11 cellular contexts compared by ENCODE assay signal in genomic region chr20:62339647-62340062, GRCh38. TPM values are rescaled to one million over a fixed set of nuclear protein-coding genes. Genes with fewer than 3 reads are reported as not detected.
DNase-seq lines count a peak whose midpoint lies in the region; ATAC-seq and TF ChIP-seq lines count a peak whose summit lies in the region.
"Had no signal": no experiment of that assay in that cellular context is flagged by ENCODE, and none has a peak within 500 bp of the region (broad histone marks: within the 10 kb centered on the region; RNA-seq: fewer than 3 reads in every experiment).

No MANE protein-coding gene starts in this region.

- H3K27me3 ChIP-seq in DOHH2 (ENCODE audit: control insufficient read depth, low read length): no peaks in the 10 kb centered on the region
- H3K27me3 ChIP-seq: esophagus squamous epithelium had no signal

- H3F3A ChIP-seq in DOHH2 (ENCODE audit: control insufficient read depth, insufficient read depth): peaks cover 43% of the 10 kb centered on the region

- TF ChIP-seq CTCF in DOHH2 (IDR thresholded peaks at IDR 0.05; ENCODE audit: low read depth, low read length, poor library complexity, severe bottlenecking): no peak
- no peak for TF ChIP-seq CTCF in OCI-LY7 (conservative IDR thresholded peaks at IDR 0.05; ENCODE audit: low read length)

- H3K36me3 ChIP-seq in DOHH2 (ENCODE audit: control insufficient read depth, low read length) (peaks cover 26% of the 10 kb centered on the region), OCI-LY7 (ENCODE audit: insufficient read depth, low read length) (peaks cover 40% of the 10 kb centered on the region)

- H2AFZ ChIP-seq in OCI-LY7 (ENCODE audit: low read length): peak overlapping the region; percentile 19; the same call in 1 of the 2 replicates

- no TSS peak for BruUV-seq in OCI-LY7 (replicated peaks; lab: Mats Ljungman, UMichigan)

- H3K27me3 Mint-ChIP-seq in T-helper 2 cell treated with Interferon-gamma antibody and Interleukin-4, amounts not matched to agents 5 μg/mL and 100 μg/mL, for 36 hours (ENCODE audit: low read depth): no peaks in the 10 kb centered on the region

- CTCF ChIA-PET in OCI-LY7 (lab: Charles Lee; ENCODE audit: unreplicated experiment): no interaction called here

- H3K9me3 Mint-ChIP-seq in T-helper 2 cell treated with Interferon-gamma antibody and Interleukin-4, amounts not matched to agents 5 μg/mL and 100 μg/mL, for 36 hours: no peaks in the 10 kb centered on the region

- H3K4me2 ChIP-seq in DOHH2 (ENCODE audit: low read length) (peak overlapping the region; percentile 99), OCI-LY7 (ENCODE audit: low read length) (peak overlapping the region; percentile 76)

- H3K4me1 ChIP-seq in DOHH2 (ENCODE audit: control insufficient read depth, low read length): peaks cover 67% of the 10 kb centered on the region
- H3K4me1 ChIP-seq in OCI-LY7 (ENCODE audit: insufficient read depth, low read length, poor library complexity, severe bottlenecking): peaks cover 71% of the 10 kb centered on the region
- H3K4me1 ChIP-seq: esophagus squamous epithelium had no signal

- no peak overlapping the region for H3K4me3 Mint-ChIP-seq in T-helper 2 cell treated with Interferon-gamma antibody and Interleukin-4, amounts not matched to agents 5 μg/mL and 100 μg/mL, for 36 hours

- H3K9me3 ChIP-seq in DOHH2 (ENCODE audit: control insufficient read depth, insufficient read depth, low read length): peaks cover 5% of the 10 kb centered on the region; the same call in 1 of the 2 replicates
- 0 out of 2 replicates have a peak, but pooled peaks cover 7% of the 10 kb centered on the region for H3K9me3 ChIP-seq in OCI-LY7 (ENCODE audit: low read length)
- H3K9me3 ChIP-seq: esophagus squamous epithelium had no signal

- ATAC-seq in GM19372 (IDR thresholded peaks at IDR 0.05; ENCODE audit: low read depth, unreplicated experiment) (peak; percentile 66), HG03039 (IDR thresholded peaks at IDR 0.05; ENCODE audit: unreplicated experiment) (peak; percentile 50)

- intact Hi-C loops in OCI-LY7 (cut with micrococcal nuclease; ENCODE audit: unreplicated experiment): loop anchor here (1.0 to 5.0 kb wide), 4 partner anchors 20 to 268 kb away; partner anchors contain the start of genes LAMA5 and RPS21

- no peaks in the 10 kb centered on the region for H4K20me1 ChIP-seq in DOHH2 (ENCODE audit: control insufficient read depth, insufficient read depth, low read depth, low read length)
- no peaks in the 10 kb centered on the region for H4K20me1 ChIP-seq in OCI-LY7 (ENCODE audit: insufficient read depth, low read length)

- no peaks in the 10 kb centered on the region for H3K4me1 Mint-ChIP-seq in T-helper 2 cell treated with Interferon-gamma antibody and Interleukin-4, amounts not matched to agents 5 μg/mL and 100 μg/mL, for 36 hours (ENCODE audit: low read depth)

- no peaks in the 10 kb centered on the region for H3K9me2 ChIP-seq in DOHH2 (replicated peaks; ENCODE audit: control insufficient read depth, low read length)
- H3K9me2 ChIP-seq in OCI-LY7 (ENCODE audit: insufficient read depth, low read length): no peaks in the 10 kb centered on the region

- POLR2A ChIA-PET in OCI-LY7 (lab: Charles Lee): interaction anchor here (0.7 to 1.5 kb wide), 7 partner anchors 12 to 336 kb away, joined by 3 to 5 read pairs (median 4); no protein-coding TSS in a partner anchor

- peak overlapping the region; percentile 100 for H3K27ac ChIP-seq in DOHH2 (ENCODE audit: low read depth, low read length)
- peak overlapping the region; percentile 97 for H3K27ac ChIP-seq in OCI-LY7 (ENCODE audit: low read depth, low read length, poor library complexity, severe bottlenecking)
- H3K27ac ChIP-seq: esophagus squamous epithelium had no signal

- DNase-seq in OCI-LY7 (ENCODE audit: low spot score): peak; percentile 92
- DNase-seq in NCI-H524 treated with DMSO at 0.1 percent for 48 hours (lab: John Stamatoyannopoulos, UW): no peak
- DNase-seq in DMS 273 (lab: John Stamatoyannopoulos, UW; ENCODE audit: unreplicated experiment): no peak
- DNase-seq in SK-N-DZ (ENCODE audit: low spot score): no peak
- DNase-seq in T-helper 2 cell treated with Interferon-gamma antibody and Interleukin-4, amounts not matched to agents 5 μg/mL and 100 μg/mL, for 36 hours (ENCODE audit: low spot score): no peak
- DNase-seq: esophagus squamous epithelium; SHP77; stimulated activated CD4-positive, alpha-beta T cell treated with anti-CD3 and anti-CD28 coated beads, Interleukin-2, amount 100 ng/mL, for 48 hours had no signal

- H3K79me2 ChIP-seq in DOHH2 (ENCODE audit: control insufficient read depth, low read length) (0 out of 2 replicates have a peak, but pooled peaks cover 4% of the 10 kb centered on the region), OCI-LY7 (ENCODE audit: insufficient read depth, low read depth, low read length) (peaks cover 4% of the 10 kb centered on the region; the same call in 1 of the 2 replicates)

- no peak overlapping the region for H3K27ac Mint-ChIP-seq in T-helper 2 cell treated with Interferon-gamma antibody and Interleukin-4, amounts not matched to agents 5 μg/mL and 100 μg/mL, for 36 hours

- H3K36me3 Mint-ChIP-seq in T-helper 2 cell treated with Interferon-gamma antibody and Interleukin-4, amounts not matched to agents 5 μg/mL and 100 μg/mL, for 36 hours (ENCODE audit: low read depth): no peaks in the 10 kb centered on the region

- peak overlapping the region; percentile 83 for H3K4me3 ChIP-seq in DOHH2 (ENCODE audit: low read length)
- H3K4me3 ChIP-seq in OCI-LY7 (ENCODE audit: low read depth, low read length, poor library complexity, severe bottlenecking): peak overlapping the region; percentile 62
- H3K4me3 ChIP-seq: esophagus squamous epithelium had no signal

RNA-seq across cellular contexts. Expression of gene LAMA5, which starts 27.5 kb away (rescaled TPM):
- total RNA-seq in OCI-LY7 (2014; rRNA removed; shearing (Covaris generic)): 53.3 and 59.3 TPM in 2 replicates
- 144 and 162 TPM in 2 replicates for total RNA-seq in OCI-LY7 (2022)
- 32.9 and 33.6 TPM in 2 replicates for polyA plus RNA-seq in SK-N-DZ (2014; cell fraction: cytosol; rRNA removed)
- 352 and 482 TPM in 2 replicates for polyA plus RNA-seq in SK-N-DZ (2014; cell fraction: nucleus; rRNA removed)

RNA-seq across cellular contexts. Expression of gene ADRM1, which starts 36.9 kb away (rescaled TPM):
- total RNA-seq in OCI-LY7 (2014; rRNA removed; shearing (Covaris generic)): 123 and 128 TPM in 2 replicates
- 70.7 and 87.0 TPM in 2 replicates for total RNA-seq in OCI-LY7 (2022)
- 295 and 299 TPM in 2 replicates for polyA plus RNA-seq in SK-N-DZ (2014; cell fraction: cytosol; rRNA removed)
- polyA plus RNA-seq in SK-N-DZ (2014; cell fraction: nucleus; rRNA removed): 293 and 298 TPM in 2 replicates

RNA-seq across cellular contexts. Expression of gene RPS21, which starts 47.2 kb away (rescaled TPM):
- total RNA-seq in OCI-LY7 (2014; rRNA removed; shearing (Covaris generic)): 2,092 and 3,376 TPM in 2 replicates
- 2,373 and 2,571 TPM in 2 replicates for total RNA-seq in OCI-LY7 (2022)
- 10,912 and 11,337 TPM in 2 replicates for polyA plus RNA-seq in SK-N-DZ (2014; cell fraction: cytosol; rRNA removed)
- 6,422 and 11,565 TPM in 2 replicates for polyA plus RNA-seq in SK-N-DZ (2014; cell fraction: nucleus; rRNA removed)
